In genomic region chr2:172734711-172735645, GRCh38 we compare ENCODE assay signal across 9 cellular contexts. TPM values are rescaled to one million over a fixed set of nuclear protein-coding genes. Genes with fewer than 3 reads are reported as not detected.
DNase-seq lines count a peak whose midpoint lies in the region; ATAC-seq lines count a peak whose summit lies in the region.
"Had no signal": no experiment of that assay in that cellular context is flagged by ENCODE, and none has a peak within 500 bp of the region (broad histone marks: within the 10 kb centered on the region; RNA-seq: fewer than 3 reads in every experiment).

No MANE protein-coding gene starts in this region.

- H3K4me1 Mint-ChIP-seq in activated T-cell treated with anti-CD3 and anti-CD28 coated beads, Interleukin-2, amount 50 U/mL, for 72 hours (ENCODE audit: low read depth) = peaks cover 6% of the 10 kb centered on the region

- peaks cover 64% of the 10 kb centered on the region for H3K27me3 Mint-ChIP-seq in activated T-cell treated with anti-CD3 and anti-CD28 coated beads, Interleukin-2, amount 50 U/mL, for 72 hours (ENCODE audit: low read depth)

- H3K4me3 Mint-ChIP-seq in activated T-cell treated with anti-CD3 and anti-CD28 coated beads, Interleukin-2, amount 50 U/mL, for 72 hours = peak overlapping the region; percentile 45 to 59

- peak; percentile 26 for DNase-seq in NCI-H2171 treated with DMSO at 0.1 percent for 48 hours (lab: John Stamatoyannopoulos, UW)
- no peak for DNase-seq in NCI-H2171 (lab: John Stamatoyannopoulos, UW)
- peak; percentile 8 to 54 for DNase-seq in activated T-cell treated with anti-CD3 and anti-CD28 coated beads, Interleukin-2, amount 50 U/mL, for 72 hours
- peak; percentile 55 for DNase-seq in stimulated activated CD8-positive, alpha-beta memory T cell treated with anti-CD3 and anti-CD28 coated beads, Interleukin-4, amount 100 ng/mL, for 48 hours
- no peak for DNase-seq in middle frontal gyrus (ENCODE audit: extremely low spot score, low spot score)

- H3K9me3 Mint-ChIP-seq in activated T-cell treated with anti-CD3 and anti-CD28 coated beads, Interleukin-2, amount 50 U/mL, for 72 hours = no peaks in the 10 kb centered on the region

- no peaks in the 10 kb centered on the region for H3K36me3 Mint-ChIP-seq in activated T-cell treated with anti-CD3 and anti-CD28 coated beads, Interleukin-2, amount 50 U/mL, for 72 hours (ENCODE audit: insufficient read depth in 2 of 2)

- H3K27ac Mint-ChIP-seq in activated T-cell treated with anti-CD3 and anti-CD28 coated beads, Interleukin-2, amount 50 U/mL, for 72 hours = no peak overlapping the region
- H3K27ac Mint-ChIP-seq: IgD-negative memory B cell had no signal

- peak; percentile 55 to 78 for ATAC-seq in activated T-cell treated with anti-CD3 and anti-CD28 coated beads, Interleukin-2, amount 50 U/mL, for 72 hours (replicated peaks in 1 of 2)
- no peak for ATAC-seq in HG03139 (IDR thresholded peaks at IDR 0.05; ENCODE audit: unreplicated experiment)
- no peak for ATAC-seq in GM18511 (IDR thresholded peaks at IDR 0.05; ENCODE audit: unreplicated experiment)

- H3K4me3 ChIP-seq in iPS-11a (ENCODE audit: low read depth, low read length) = peak overlapping the region; percentile 6

RNA-seq across cellular contexts. Expression of gene RAPGEF4, which starts 0.7 kb away (rescaled TPM):
- under 1 TPM; 0.19 to 0.65 TPM for total RNA-seq in activated T-cell treated with anti-CD3 and anti-CD28 coated beads, Interleukin-2, amount 50 U/mL, for 72 hours

Comparison
In these comparisons a context has a peak if more than half of its experiments do, and no peak if none do; other contexts are left out.
1. DNase-seq: peak in NCI-H2171 treated with DMSO at 0.1 percent for 48 hours (single experiment), activated T-cell treated with anti-CD3 and anti-CD28 coated beads, Interleukin-2, amount 50 U/mL, for 72 hours (2 of 2) and stimulated activated CD8-positive, alpha-beta memory T cell treated with anti-CD3 and anti-CD28 coated beads, Interleukin-4, amount 100 ng/mL, for 48 hours (single experiment); none in NCI-H2171 (single experiment) and middle frontal gyrus (single experiment).
2. ATAC-seq: peak in activated T-cell treated with anti-CD3 and anti-CD28 coated beads, Interleukin-2, amount 50 U/mL, for 72 hours (2 of 2); none in HG03139 (single experiment) and GM18511 (single experiment).